In the genomic region with DNA sequence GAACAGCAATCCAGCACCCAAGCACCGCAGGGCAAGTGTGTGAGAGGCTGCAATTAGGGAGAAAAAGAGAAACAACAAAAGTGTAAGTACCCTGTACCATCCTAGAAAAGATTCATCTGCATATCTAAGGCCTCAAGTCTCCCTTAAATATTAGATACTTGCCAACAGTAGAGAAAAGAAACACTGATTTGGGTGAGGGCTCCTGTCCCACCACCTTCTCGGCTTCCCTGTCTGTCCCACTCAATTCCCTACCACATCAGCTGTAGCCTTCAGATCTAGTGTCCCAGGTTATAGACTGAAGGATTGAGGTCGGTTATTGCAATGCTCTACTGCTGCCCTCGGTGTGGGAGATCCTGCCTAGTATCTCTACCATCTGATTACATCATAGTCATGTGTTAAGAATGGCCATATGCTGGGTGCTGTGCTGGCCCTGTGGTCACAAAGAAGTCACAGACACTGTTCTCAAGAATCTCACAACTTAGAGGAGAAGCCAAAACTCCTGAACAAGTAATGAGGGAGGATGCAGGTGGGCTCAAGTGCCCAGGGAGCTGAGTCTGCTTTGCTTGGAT, we compare ENCODE assay signal across 2 cellular contexts.
TF ChIP-seq lines count a peak whose summit lies in the region.

No MANE protein-coding gene starts in this region.

TF ChIP-seq in IMR-90, 13 proteins besides CTCF, POLR2A, EP300 and RAD21:
- TF ChIP-seq CHD1 (IDR thresholded peaks at IDR 0.05; ENCODE audit: low read depth, low read length): no peak
- TF ChIP-seq, protein P1, sequence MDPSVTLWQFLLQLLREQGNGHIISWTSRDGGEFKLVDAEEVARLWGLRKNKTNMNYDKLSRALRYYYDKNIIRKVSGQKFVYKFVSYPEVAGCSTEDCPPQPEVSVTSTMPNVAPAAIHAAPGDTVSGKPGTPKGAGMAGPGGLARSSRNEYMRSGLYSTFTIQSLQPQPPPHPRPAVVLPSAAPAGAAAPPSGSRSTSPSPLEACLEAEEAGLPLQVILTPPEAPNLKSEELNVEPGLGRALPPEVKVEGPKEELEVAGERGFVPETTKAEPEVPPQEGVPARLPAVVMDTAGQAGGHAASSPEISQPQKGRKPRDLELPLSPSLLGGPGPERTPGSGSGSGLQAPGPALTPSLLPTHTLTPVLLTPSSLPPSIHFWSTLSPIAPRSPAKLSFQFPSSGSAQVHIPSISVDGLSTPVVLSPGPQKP (IDR thresholded peaks at IDR 0.05; ENCODE audit: borderline replicate concordance, low read depth, low read length): no peak
- no peak for TF ChIP-seq MXI1 (IDR thresholded peaks at IDR 0.05; ENCODE audit: borderline replicate concordance, low read depth, low read length)
- no peak for TF ChIP-seq MAFK (IDR thresholded peaks at IDR 0.05; ENCODE audit: low read depth, low read length)
- TF ChIP-seq RCOR1 (IDR thresholded peaks at IDR 0.05; ENCODE audit: insufficient replicate concordance, low read length): no peak
- no peak for TF ChIP-seq FOS (IDR thresholded peaks at IDR 0.05; ENCODE audit: low read depth, low read length)
- no peak for TF ChIP-seq SMC3 (IDR thresholded peaks at IDR 0.05; ENCODE audit: low read depth, low read length)
- no peak for TF ChIP-seq CEBPB (IDR thresholded peaks at IDR 0.05; ENCODE audit: low read depth, low read length)
- no peak for TF ChIP-seq MAZ (IDR thresholded peaks at IDR 0.05; ENCODE audit: borderline replicate concordance, low read depth, low read length)
- TF ChIP-seq NFE2L2 (IDR thresholded peaks at IDR 0.05; ENCODE audit: low read depth, low read length): no peak
- TF ChIP-seq, protein P2, sequence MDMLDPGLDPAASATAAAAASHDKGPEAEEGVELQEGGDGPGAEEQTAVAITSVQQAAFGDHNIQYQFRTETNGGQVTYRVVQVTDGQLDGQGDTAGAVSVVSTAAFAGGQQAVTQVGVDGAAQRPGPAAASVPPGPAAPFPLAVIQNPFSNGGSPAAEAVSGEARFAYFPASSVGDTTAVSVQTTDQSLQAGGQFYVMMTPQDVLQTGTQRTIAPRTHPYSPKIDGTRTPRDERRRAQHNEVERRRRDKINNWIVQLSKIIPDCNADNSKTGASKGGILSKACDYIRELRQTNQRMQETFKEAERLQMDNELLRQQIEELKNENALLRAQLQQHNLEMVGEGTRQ (IDR thresholded peaks at IDR 0.05; ENCODE audit: low read depth, low read length): no peak
- TF ChIP-seq RFX5 (IDR thresholded peaks at IDR 0.05; ENCODE audit: low read depth, low read length): no peak

TF ChIP-seq in WTC11, 78 proteins besides CTCF, POLR2A, EP300 and RAD21:
- TF ChIP-seq ZNF416 (CRISPR knock-in tag; IDR thresholded peaks at IDR 0.05) (no peak), RORB (CRISPR knock-in tag; IDR thresholded peaks at IDR 0.05) (no peak), RELA (CRISPR knock-in tag; IDR thresholded peaks at IDR 0.05; ENCODE audit: borderline replicate concordance) (no peak), FOXK1 (CRISPR knock-in tag; IDR thresholded peaks at IDR 0.05) (no peak), PRRX2 (CRISPR knock-in tag; IDR thresholded peaks at IDR 0.05) (no peak), SOX15 (CRISPR knock-in tag; IDR thresholded peaks at IDR 0.05) (no peak), ZNF219 (CRISPR knock-in tag; IDR thresholded peaks at IDR 0.05; ENCODE audit: borderline replicate concordance) (no peak), SMAD3 (CRISPR knock-in tag; IDR thresholded peaks at IDR 0.05; ENCODE audit: borderline replicate concordance) (no peak), ZNF317 (CRISPR knock-in tag; IDR thresholded peaks at IDR 0.05; ENCODE audit: borderline replicate concordance, low read depth) (no peak)
- TF ChIP-seq, protein P3, sequence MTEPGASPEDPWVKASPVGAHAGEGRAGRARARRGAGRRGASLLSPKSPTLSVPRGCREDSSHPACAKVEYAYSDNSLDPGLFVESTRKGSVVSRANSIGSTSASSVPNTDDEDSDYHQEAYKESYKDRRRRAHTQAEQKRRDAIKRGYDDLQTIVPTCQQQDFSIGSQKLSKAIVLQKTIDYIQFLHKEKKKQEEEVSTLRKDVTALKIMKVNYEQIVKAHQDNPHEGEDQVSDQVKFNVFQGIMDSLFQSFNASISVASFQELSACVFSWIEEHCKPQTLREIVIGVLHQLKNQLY (CRISPR knock-in tag; IDR thresholded peaks at IDR 0.05): no peak
- TF ChIP-seq, protein P4, sequence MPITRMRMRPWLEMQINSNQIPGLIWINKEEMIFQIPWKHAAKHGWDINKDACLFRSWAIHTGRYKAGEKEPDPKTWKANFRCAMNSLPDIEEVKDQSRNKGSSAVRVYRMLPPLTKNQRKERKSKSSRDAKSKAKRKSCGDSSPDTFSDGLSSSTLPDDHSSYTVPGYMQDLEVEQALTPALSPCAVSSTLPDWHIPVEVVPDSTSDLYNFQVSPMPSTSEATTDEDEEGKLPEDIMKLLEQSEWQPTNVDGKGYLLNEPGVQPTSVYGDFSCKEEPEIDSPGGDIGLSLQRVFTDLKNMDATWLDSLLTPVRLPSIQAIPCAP (CRISPR knock-in tag; IDR thresholded peaks at IDR 0.05): no peak
